In genomic region chr9:106859957-106860715, GRCh38 we compare ENCODE assay signal across 8 cellular contexts. TPM values are rescaled to one million over a fixed set of nuclear protein-coding genes. Genes with fewer than 3 reads are reported as not detected.
A peak's percentile ranks its signal among the peaks of the same experiment; 100 is the strongest.
DNase-seq lines count a peak whose midpoint lies in the region; ATAC-seq and TF ChIP-seq lines count a peak whose summit lies in the region.

No MANE protein-coding gene starts in this region.

- TF ChIP-seq CTCF in kidney epithelial cell (IDR thresholded peaks at IDR 0.05; ENCODE audit: insufficient read depth, low read length, poor library complexity, severe bottlenecking), result no peak

- H3K4me3 ChIP-seq in kidney epithelial cell (ENCODE audit: low read depth, low read length) (peak overlapping the region; percentile 88), thymus (ENCODE audit: low read length) (peak overlapping the region; percentile 47)

- 2% methylated on average over 43 of the region's 43 CpGs for WGBS in thymus

- peaks cover 4% of the 10 kb centered on the region for H3K4me1 ChIP-seq in thymus (ENCODE audit: control insufficient read depth, insufficient read depth, low read length)

- H3K27ac ChIP-seq in thymus (ENCODE audit: low read depth), result peak overlapping the region; percentile 72

- DNase-seq in NCI-H146 (lab: John Stamatoyannopoulos, UW) (peak; percentile 18), NCI-H146 treated with DMSO at 0.1 percent for 48 hours (lab: John Stamatoyannopoulos, UW; ENCODE audit: unreplicated experiment) (no peak), astrocyte of the hippocampus (ENCODE audit: low read depth, low spot score) (peak; percentile 60), kidney epithelial cell (ENCODE audit: low read depth) (no peak), medulla oblongata (ENCODE audit: extremely low spot score) (no peak)

- H3K27me3 ChIP-seq in kidney epithelial cell (ENCODE audit: control insufficient read depth, insufficient read depth, low read length) (no peaks in the 10 kb centered on the region), thymus (ENCODE audit: control insufficient read depth, insufficient read depth) (peaks cover 36% of the 10 kb centered on the region)

- H3K36me3 ChIP-seq in kidney epithelial cell (ENCODE audit: control insufficient read depth, insufficient read depth, low read length) (no peaks in the 10 kb centered on the region), thymus (ENCODE audit: control insufficient read depth, insufficient read depth) (no peaks in the 10 kb centered on the region)

- ATAC-seq in GM18858 (IDR thresholded peaks at IDR 0.05; ENCODE audit: unreplicated experiment), result no peak
- no peak for ATAC-seq in GM21515 (IDR thresholded peaks at IDR 0.05; ENCODE audit: unreplicated experiment)

- no peaks in the 10 kb centered on the region for H3K9me3 ChIP-seq in thymus (ENCODE audit: control insufficient read depth)

RNA-seq across cellular contexts. Expression of gene ZNF462, which starts 2.8 kb away (rescaled TPM):
- 26.2 and 32.1 TPM in 2 replicates for total RNA-seq in kidney epithelial cell
- polyA plus RNA-seq in thymus, result 2.0 TPM

Comparison
In these comparisons a context has a peak if more than half of its experiments do, and no peak if none do; other contexts are left out.
1. DNase-seq: peak in NCI-H146 (single experiment) and astrocyte of the hippocampus (single experiment); none in NCI-H146 treated with DMSO at 0.1 percent for 48 hours (single experiment), kidney epithelial cell (single experiment) and medulla oblongata (single experiment).